Comparison of ENCODE assay signal across 18 cellular contexts in the genomic region with DNA sequence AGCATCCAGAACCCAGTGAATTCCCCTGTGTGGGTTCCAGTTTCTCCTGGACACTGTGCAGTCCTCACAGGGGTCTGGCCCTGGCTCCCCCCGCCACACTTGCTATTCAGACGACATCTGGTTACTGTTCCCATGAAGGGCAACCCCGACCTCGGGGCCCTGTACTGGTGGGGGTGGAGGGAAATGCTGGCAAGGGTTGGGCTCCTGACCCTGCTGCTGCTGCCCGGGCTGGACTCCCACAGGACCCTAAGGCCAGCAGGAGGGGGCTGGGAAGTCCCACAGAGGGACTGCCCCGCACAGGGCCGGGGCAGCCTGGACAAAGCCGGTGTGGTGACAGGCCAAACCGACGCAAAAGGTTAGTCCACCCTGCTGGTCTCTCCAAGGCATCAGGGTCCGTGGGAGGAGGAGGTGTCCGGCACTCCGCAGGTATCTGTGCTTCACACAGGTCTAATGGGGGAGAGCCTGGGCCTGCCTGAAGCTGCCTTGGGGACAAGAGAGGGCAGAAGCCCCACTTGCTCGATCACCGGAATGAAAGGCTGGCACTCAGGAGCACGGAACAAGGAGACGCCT. TPM values are rescaled to one million over a fixed set of nuclear protein-coding genes. Genes with fewer than 3 reads are reported as not detected.
DNase-seq lines count a peak whose midpoint lies in the region; ATAC-seq, FAIRE-seq and TF ChIP-seq lines count a peak whose summit lies in the region.
"Had no signal": no experiment of that assay in that cellular context is flagged by ENCODE, and none has a peak within 500 bp of the region (broad histone marks: within the 10 kb centered on the region; RNA-seq: fewer than 3 reads in every experiment).

No MANE protein-coding gene starts in this region.

- 28 to 29% methylated on average over 17 of the region's 17 CpGs for WGBS in pancreas, 2 donors

- H3K4me2 ChIP-seq in keratinocyte (ENCODE audit: control insufficient read depth, extremely low read depth, insufficient read depth, low read depth, low read length) = no peak overlapping the region

- peak in 1 of 2 donors; percentile 9 for DNase-seq in cardiac muscle cell (ENCODE audit: low read depth in 1 of 2, low spot score in 1 of 2)
- no peak for DNase-seq in Right ventricle myocardium superior
- DNase-seq in keratinocyte (ENCODE audit: low read depth, low spot score) = no peak
- DNase-seq in pancreas = peak in 5 of 6 donors; percentile 77 to 88 (median 86)
- DNase-seq in vagina (ENCODE audit: extremely low spot score in 2 of 2) = no peak
- DNase-seq in activated CD4-positive, CD25-positive, alpha-beta regulatory T cell (lab: John Stamatoyannopoulos, UW) = no peak
- DNase-seq in NCI-H345 (lab: John Stamatoyannopoulos, UW) = no peak
- DNase-seq in Ammon's horn (ENCODE audit: low spot score) = no peak
- DNase-seq: anterior cingulate cortex, cortex of kidney, DND-41 had no signal

- H3K4me3 ChIP-seq in cardiac muscle cell = no peak overlapping the region
- no peak overlapping the region for H3K4me3 ChIP-seq in keratinocyte (ENCODE audit: control insufficient read depth in 2 of 3, extremely low read depth in 1 of 3, insufficient read depth in 2 of 3, low read depth in 1 of 3, low read length in 3 of 3)
- peak overlapping the region in 2 of 4 donors; percentile 54 to 64 for H3K4me3 ChIP-seq in pancreas
- no peak overlapping the region for H3K4me3 ChIP-seq in vagina
- H3K4me3 ChIP-seq: lung, skin epidermis had no signal

- intact Hi-C loops in Right ventricle myocardium superior (cut with DNase I) = no loop called here
- intact Hi-C loops in pancreas (cut with DNase I) = loop anchor here in 1 of 3 donors (5.0 kb wide), 1 partner anchor 92 kb away; no protein-coding TSS in a partner anchor
- intact Hi-C loops in vagina (cut with DNase I) = no loop called here

- no peak for ATAC-seq in Right ventricle myocardium superior (ENCODE audit: poor library complexity)
- ATAC-seq in pancreas = peak; percentile 14 to 58 (median 33)
- ATAC-seq: WTC11 had no signal

- TF ChIP-seq CTCF in cardiac muscle cell (IDR thresholded peaks at IDR 0.05; ENCODE audit: low read depth, low read length) = no peak
- no peak for TF ChIP-seq CTCF in keratinocyte (optimal IDR thresholded peaks at IDR 0.05 in 1 of 3, IDR thresholded peaks at IDR 0.05 in 1 of 3, conservative IDR thresholded peaks at IDR 0.05 in 1 of 3; ENCODE audit: extremely low read depth in 1 of 3, insufficient read depth in 2 of 3, low read length in 3 of 3)
- no peak for TF ChIP-seq CTCF in pancreas (IDR thresholded peaks at IDR 0.05)
- no peak for TF ChIP-seq CTCF in vagina (IDR thresholded peaks at IDR 0.05)

- H3K79me2 ChIP-seq in keratinocyte (ENCODE audit: control insufficient read depth, insufficient read depth, low read length) = no peaks in the 10 kb centered on the region

- H3K27ac ChIP-seq in cardiac muscle cell (peak overlapping the region; percentile 90), keratinocyte (ENCODE audit: control insufficient read depth, insufficient read depth, low read length) (no peak overlapping the region), pancreas (peak overlapping the region; percentile 71 to 96 (median 93)), vagina (peak overlapping the region; percentile 19)
- H3K27ac ChIP-seq: skin epidermis had no signal

- no peaks in the 10 kb centered on the region for H3K9me1 ChIP-seq in keratinocyte (ENCODE audit: control insufficient read depth, extremely low read depth, insufficient read depth, low read length)

- FAIRE-seq in keratinocyte (lab: Jason Lieb, UNC) (no peak), pancreas (lab: Jason Lieb, UNC) (no peak)
- FAIRE-seq: frontal cortex had no signal

- dilution Hi-C loops in keratinocyte (cut with MboI; ENCODE audit: extremely low pct_ligation_motif_present, low sequenced_read_pairs) = no loop called here

- H3K27me3 ChIP-seq in cardiac muscle cell (no peaks in the 10 kb centered on the region), keratinocyte (ENCODE audit: control insufficient read depth, extremely low read depth, insufficient read depth, low read length) (no peaks in the 10 kb centered on the region), pancreas (no peaks in the 10 kb centered on the region), vagina (no peaks in the 10 kb centered on the region)

- no peak overlapping the region for H3K9ac ChIP-seq in keratinocyte (ENCODE audit: control insufficient read depth, extremely low read depth, insufficient read depth, low read length)

- H3K36me3 ChIP-seq in cardiac muscle cell (no peaks in the 10 kb centered on the region), keratinocyte (ENCODE audit: control insufficient read depth in 2 of 2, extremely low read depth in 1 of 2, insufficient read depth in 2 of 2, low read length in 2 of 2) (no peaks in the 10 kb centered on the region), pancreas (peaks cover 0 to 36% (median 0%) of the 10 kb centered on the region in 3 donors), vagina (no peaks in the 10 kb centered on the region)

- H3K4me1 ChIP-seq in cardiac muscle cell (ENCODE audit: low read depth) = peaks cover 15% of the 10 kb centered on the region
- H3K4me1 ChIP-seq in keratinocyte (ENCODE audit: control insufficient read depth, extremely low read depth, insufficient read depth, low read length) = peaks cover under 1% of the 10 kb centered on the region
- H3K4me1 ChIP-seq in pancreas = peaks cover 1 to 16% (median 7%) of the 10 kb centered on the region in 3 donors
- peaks cover 13% of the 10 kb centered on the region for H3K4me1 ChIP-seq in vagina

- no peaks in the 10 kb centered on the region for H4K20me1 ChIP-seq in keratinocyte (ENCODE audit: control insufficient read depth, extremely low read depth, insufficient read depth, low read length)

- H2AFZ ChIP-seq in keratinocyte (ENCODE audit: control insufficient read depth, low read length) = peak overlapping the region; percentile 46

- TF ChIP-seq POLR2A in vagina (IDR thresholded peaks at IDR 0.05) = no peak

- H3K9me3 ChIP-seq in cardiac muscle cell (ENCODE audit: low read depth) (no peaks in the 10 kb centered on the region), keratinocyte (ENCODE audit: control insufficient read depth, low read depth, low read length) (peaks cover 6% of the 10 kb centered on the region), pancreas (no peaks in the 10 kb centered on the region), vagina (no peaks in the 10 kb centered on the region)

RNA-seq across cellular contexts. Expression of gene CPA1, which starts 0.7 kb away (rescaled TPM):
- total RNA-seq in cardiac muscle cell = 3.3 and 4.3 TPM in 2 replicates
- polyA plus RNA-seq in cardiac muscle cell = 3.5 and 6.2 TPM in 2 replicates
- not detected for total RNA-seq in Right ventricle myocardium superior
- not detected in 3 replicates for polyA plus RNA-seq in keratinocyte
- polyA plus RNA-seq in keratinocyte (2011; ENCODE audit: low read depth) = not detected
- polyA plus RNA-seq in keratinocyte (2011; cell fraction: cytosol; rRNA removed) = not detected in 2 replicates
- not detected in 2 replicates for polyA plus RNA-seq in keratinocyte (2011; cell fraction: nucleus; rRNA removed)
- not detected in 2 replicates for polyA plus RNA-seq in keratinocyte (2012; ENCODE audit: low replicate concordance)
- polyA minus RNA-seq in keratinocyte = 0.56 TPM in 1 of 3 replicates, not detected in the others
- not detected for polyA minus RNA-seq in keratinocyte (2011; cell fraction: cytosol; rRNA and poly(A)+ RNA removed)
- not detected in 2 replicates for polyA minus RNA-seq in keratinocyte (2011; cell fraction: nucleus; rRNA and poly(A)+ RNA removed)
- over 10,000 TPM; 17,933 to 50,686 (median 40,969) TPM for total RNA-seq in pancreas
- polyA plus RNA-seq in pancreas = over 10,000 TPM; 12,124 to 14,783 TPM
- total RNA-seq in vagina = not detected
- total RNA-seq: activated T-helper 2 cell treated with anti-CD3 and anti-CD28 coated beads, Interferon-gamma antibody, Interleukin-2, Interleukin-4, amounts not matched to agents 10 μg/mL and 5 μg/mL and 100 μg/mL, durations not matched to agents 14 hours and 24 hours and 36 hours; frontal cortex; T-helper 1 cell treated with Interleukin-12 subunit alpha and Interleukin-12 subunit beta and Interleukin-4 antibody, amounts not matched to agents 30 ng/mL and 1 ng/mL, for 36 hours had no signal

RNA-seq across cellular contexts. Expression of gene CPA5, which starts 35.0 kb away (rescaled TPM):
- total RNA-seq in cardiac muscle cell (not detected in 2 replicates), Right ventricle myocardium superior (not detected), pancreas (under 1 TPM in 2 of 6 donors, not detected in 4; 0.22 to 0.35 TPM), vagina (not detected)
- polyA plus RNA-seq in cardiac muscle cell (0.98 TPM in 1 of 2 replicates, not detected in the other), keratinocyte (0.24 to 0.35 TPM (median 0.27 TPM) in 3 replicates), pancreas (under 1 TPM; 0.09 to 0.19 TPM)
- polyA plus RNA-seq in keratinocyte (2011; ENCODE audit: low read depth) = not detected
- polyA plus RNA-seq in keratinocyte (2011; cell fraction: cytosol; rRNA removed) = 0.19 and 0.22 TPM in 2 replicates
- 0.75 and 0.96 TPM in 2 replicates for polyA plus RNA-seq in keratinocyte (2011; cell fraction: nucleus; rRNA removed)
- polyA plus RNA-seq in keratinocyte (2012; ENCODE audit: low replicate concordance) = 0.25 and 0.76 TPM in 2 replicates
- 0.69 to 1.0 TPM in 2 of 3 replicates, not detected in the other for polyA minus RNA-seq in keratinocyte
- polyA minus RNA-seq in keratinocyte (2011; cell fraction: cytosol; rRNA and poly(A)+ RNA removed) = not detected
- polyA minus RNA-seq in keratinocyte (2011; cell fraction: nucleus; rRNA and poly(A)+ RNA removed) = not detected in 2 replicates
- total RNA-seq: frontal cortex, lung, urinary bladder, WTC11 had no signal

Comparison
In these comparisons a context has a peak if more than half of its experiments do, and no peak if none do; other contexts are left out.
1. DNase-seq: peak in pancreas (5 of 6); none in Right ventricle myocardium superior (single experiment), keratinocyte (single experiment), vagina (0 of 2), activated CD4-positive, CD25-positive, alpha-beta regulatory T cell (0 of 4), NCI-H345 (single experiment) and Ammon's horn (single experiment).
2. RNA of gene CPA1, which starts 0.7 kb away (total RNA-seq): 17,933 to 50,686 TPM in pancreas; 3.3 to 4.3 TPM in cardiac muscle cell, not detected in vagina (single experiment) and not detected in Right ventricle myocardium superior (single experiment); every median in the first group is over 1,000 times any median in the second.